ENCODE assay signal across 1 cellular context in the genomic region with DNA sequence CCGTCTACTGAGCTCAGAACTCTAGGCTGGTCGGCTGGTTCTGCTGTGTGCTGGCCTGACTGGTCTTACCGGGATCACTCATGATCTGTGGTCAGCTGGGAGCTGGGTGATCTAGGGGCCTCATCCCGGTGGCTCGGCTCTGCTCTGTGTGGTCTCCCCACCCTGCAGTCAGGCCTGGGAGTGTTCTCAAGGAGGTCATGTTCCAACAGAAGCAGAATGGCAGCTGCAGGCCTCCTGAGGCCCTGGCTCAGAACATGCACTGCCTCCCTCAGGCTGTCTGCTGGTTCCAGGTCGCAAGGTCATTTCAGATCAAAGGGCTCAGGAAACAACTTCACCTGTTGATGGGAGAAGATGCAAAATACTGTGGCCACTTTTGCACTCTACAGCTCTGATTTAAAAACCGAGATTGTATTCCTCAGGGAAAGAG.
A peak's percentile ranks its signal among the peaks of the same experiment; 100 is the strongest.
TF ChIP-seq lines count a peak whose summit lies in the region.

No MANE protein-coding gene starts in this region.

TF ChIP-seq in HepG2, 621 proteins besides CTCF, POLR2A, EP300 and RAD21 (continued from another document and continues in another):
- TF ChIP-seq, protein P1, sequence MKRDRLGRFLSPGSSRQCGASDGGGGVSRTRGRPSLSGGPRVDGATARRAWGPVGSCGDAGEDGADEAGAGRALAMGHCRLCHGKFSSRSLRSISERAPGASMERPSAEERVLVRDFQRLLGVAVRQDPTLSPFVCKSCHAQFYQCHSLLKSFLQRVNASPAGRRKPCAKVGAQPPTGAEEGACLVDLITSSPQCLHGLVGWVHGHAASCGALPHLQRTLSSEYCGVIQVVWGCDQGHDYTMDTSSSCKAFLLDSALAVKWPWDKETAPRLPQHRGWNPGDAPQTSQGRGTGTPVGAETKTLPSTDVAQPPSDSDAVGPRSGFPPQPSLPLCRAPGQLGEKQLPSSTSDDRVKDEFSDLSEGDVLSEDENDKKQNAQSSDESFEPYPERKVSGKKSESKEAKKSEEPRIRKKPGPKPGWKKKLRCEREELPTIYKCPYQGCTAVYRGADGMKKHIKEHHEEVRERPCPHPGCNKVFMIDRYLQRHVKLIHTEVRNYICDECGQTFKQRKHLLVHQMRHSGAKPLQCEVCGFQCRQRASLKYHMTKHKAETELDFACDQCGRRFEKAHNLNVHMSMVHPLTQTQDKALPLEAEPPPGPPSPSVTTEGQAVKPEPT (CRISPR knock-in tag; IDR thresholded peaks at IDR 0.05; ENCODE audit: low read depth), result no peak
- TF ChIP-seq, protein P2, sequence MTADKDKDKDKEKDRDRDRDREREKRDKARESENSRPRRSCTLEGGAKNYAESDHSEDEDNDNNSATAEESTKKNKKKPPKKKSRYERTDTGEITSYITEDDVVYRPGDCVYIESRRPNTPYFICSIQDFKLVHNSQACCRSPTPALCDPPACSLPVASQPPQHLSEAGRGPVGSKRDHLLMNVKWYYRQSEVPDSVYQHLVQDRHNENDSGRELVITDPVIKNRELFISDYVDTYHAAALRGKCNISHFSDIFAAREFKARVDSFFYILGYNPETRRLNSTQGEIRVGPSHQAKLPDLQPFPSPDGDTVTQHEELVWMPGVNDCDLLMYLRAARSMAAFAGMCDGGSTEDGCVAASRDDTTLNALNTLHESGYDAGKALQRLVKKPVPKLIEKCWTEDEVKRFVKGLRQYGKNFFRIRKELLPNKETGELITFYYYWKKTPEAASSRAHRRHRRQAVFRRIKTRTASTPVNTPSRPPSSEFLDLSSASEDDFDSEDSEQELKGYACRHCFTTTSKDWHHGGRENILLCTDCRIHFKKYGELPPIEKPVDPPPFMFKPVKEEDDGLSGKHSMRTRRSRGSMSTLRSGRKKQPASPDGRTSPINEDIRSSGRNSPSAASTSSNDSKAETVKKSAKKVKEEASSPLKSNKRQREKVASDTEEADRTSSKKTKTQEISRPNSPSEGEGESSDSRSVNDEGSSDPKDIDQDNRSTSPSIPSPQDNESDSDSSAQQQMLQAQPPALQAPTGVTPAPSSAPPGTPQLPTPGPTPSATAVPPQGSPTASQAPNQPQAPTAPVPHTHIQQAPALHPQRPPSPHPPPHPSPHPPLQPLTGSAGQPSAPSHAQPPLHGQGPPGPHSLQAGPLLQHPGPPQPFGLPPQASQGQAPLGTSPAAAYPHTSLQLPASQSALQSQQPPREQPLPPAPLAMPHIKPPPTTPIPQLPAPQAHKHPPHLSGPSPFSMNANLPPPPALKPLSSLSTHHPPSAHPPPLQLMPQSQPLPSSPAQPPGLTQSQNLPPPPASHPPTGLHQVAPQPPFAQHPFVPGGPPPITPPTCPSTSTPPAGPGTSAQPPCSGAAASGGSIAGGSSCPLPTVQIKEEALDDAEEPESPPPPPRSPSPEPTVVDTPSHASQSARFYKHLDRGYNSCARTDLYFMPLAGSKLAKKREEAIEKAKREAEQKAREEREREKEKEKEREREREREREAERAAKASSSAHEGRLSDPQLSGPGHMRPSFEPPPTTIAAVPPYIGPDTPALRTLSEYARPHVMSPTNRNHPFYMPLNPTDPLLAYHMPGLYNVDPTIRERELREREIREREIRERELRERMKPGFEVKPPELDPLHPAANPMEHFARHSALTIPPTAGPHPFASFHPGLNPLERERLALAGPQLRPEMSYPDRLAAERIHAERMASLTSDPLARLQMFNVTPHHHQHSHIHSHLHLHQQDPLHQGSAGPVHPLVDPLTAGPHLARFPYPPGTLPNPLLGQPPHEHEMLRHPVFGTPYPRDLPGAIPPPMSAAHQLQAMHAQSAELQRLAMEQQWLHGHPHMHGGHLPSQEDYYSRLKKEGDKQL (CRISPR knock-in tag; IDR thresholded peaks at IDR 0.05; ENCODE audit: low read depth), result peak; percentile 66; the same call in 1 of the 2 replicates
- TF ChIP-seq ZBTB21 (CRISPR knock-in tag; IDR thresholded peaks at IDR 0.05) (no peak), NFE2L1 (CRISPR knock-in tag; IDR thresholded peaks at IDR 0.05; ENCODE audit: borderline replicate concordance) (no peak), KAT8 (CRISPR knock-in tag; IDR thresholded peaks at IDR 0.05) (0 out of 2 replicates have a peak, but pooled peaks have one; percentile 58), HNRNPLL (IDR thresholded peaks at IDR 0.05; ENCODE audit: low read depth, low read length, poor library complexity, severe bottlenecking) (no peak), GPN1 (CRISPR knock-in tag; IDR thresholded peaks at IDR 0.05; ENCODE audit: borderline replicate concordance) (no peak), ZNF251 (CRISPR knock-in tag; IDR thresholded peaks at IDR 0.05) (no peak), FOXM1 (CRISPR knock-in tag; IDR thresholded peaks at IDR 0.05) (no peak), ZKSCAN1 (IDR thresholded peaks at IDR 0.05; ENCODE audit: low read length) (no peak), ZNF224 (CRISPR knock-in tag; IDR thresholded peaks at IDR 0.05) (no peak), CCAR2 (optimal IDR thresholded peaks at IDR 0.05; ENCODE audit: low read depth, low read length) (no peak), ZNF598 (CRISPR knock-in tag; IDR thresholded peaks at IDR 0.05; ENCODE audit: borderline replicate concordance) (no peak), ZNF607 (CRISPR knock-in tag; IDR thresholded peaks at IDR 0.05; ENCODE audit: borderline replicate concordance) (no peak), ZFP41 (CRISPR knock-in tag; IDR thresholded peaks at IDR 0.05; ENCODE audit: borderline replicate concordance) (0 out of 2 replicates have a peak, but pooled peaks have one; percentile 48), HES4 (CRISPR knock-in tag; IDR thresholded peaks at IDR 0.05; ENCODE audit: borderline replicate concordance) (0 out of 2 replicates have a peak, but pooled peaks have one; percentile 50), ZNF160 (CRISPR knock-in tag; IDR thresholded peaks at IDR 0.05) (0 out of 2 replicates have a peak, but pooled peaks have one; percentile 36), TSC22D2 (CRISPR knock-in tag; IDR thresholded peaks at IDR 0.05; ENCODE audit: borderline replicate concordance) (no peak), ZNF772 (CRISPR knock-in tag; IDR thresholded peaks at IDR 0.05) (no peak), SP5 (CRISPR knock-in tag; IDR thresholded peaks at IDR 0.05; ENCODE audit: borderline replicate concordance, low read depth) (no peak; the same call in 1 of the 2 replicates)
- TF ChIP-seq, protein P3, sequence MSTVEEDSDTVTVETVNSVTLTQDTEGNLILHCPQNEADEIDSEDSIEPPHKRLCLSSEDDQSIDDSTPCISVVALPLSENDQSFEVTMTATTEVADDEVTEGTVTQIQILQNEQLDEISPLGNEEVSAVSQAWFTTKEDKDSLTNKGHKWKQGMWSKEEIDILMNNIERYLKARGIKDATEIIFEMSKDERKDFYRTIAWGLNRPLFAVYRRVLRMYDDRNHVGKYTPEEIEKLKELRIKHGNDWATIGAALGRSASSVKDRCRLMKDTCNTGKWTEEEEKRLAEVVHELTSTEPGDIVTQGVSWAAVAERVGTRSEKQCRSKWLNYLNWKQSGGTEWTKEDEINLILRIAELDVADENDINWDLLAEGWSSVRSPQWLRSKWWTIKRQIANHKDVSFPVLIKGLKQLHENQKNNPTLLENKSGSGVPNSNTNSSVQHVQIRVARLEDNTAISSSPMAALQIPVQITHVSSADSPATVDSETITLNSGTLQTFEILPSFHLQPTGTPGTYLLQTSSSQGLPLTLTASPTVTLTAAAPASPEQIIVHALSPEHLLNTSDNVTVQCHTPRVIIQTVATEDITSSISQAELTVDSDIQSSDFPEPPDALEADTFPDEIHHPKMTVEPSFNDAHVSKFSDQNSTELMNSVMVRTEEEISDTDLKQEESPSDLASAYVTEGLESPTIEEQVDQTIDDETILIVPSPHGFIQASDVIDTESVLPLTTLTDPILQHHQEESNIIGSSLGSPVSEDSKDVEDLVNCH (CRISPR knock-in tag; IDR thresholded peaks at IDR 0.05), result no peak
- TF ChIP-seq, protein P4, sequence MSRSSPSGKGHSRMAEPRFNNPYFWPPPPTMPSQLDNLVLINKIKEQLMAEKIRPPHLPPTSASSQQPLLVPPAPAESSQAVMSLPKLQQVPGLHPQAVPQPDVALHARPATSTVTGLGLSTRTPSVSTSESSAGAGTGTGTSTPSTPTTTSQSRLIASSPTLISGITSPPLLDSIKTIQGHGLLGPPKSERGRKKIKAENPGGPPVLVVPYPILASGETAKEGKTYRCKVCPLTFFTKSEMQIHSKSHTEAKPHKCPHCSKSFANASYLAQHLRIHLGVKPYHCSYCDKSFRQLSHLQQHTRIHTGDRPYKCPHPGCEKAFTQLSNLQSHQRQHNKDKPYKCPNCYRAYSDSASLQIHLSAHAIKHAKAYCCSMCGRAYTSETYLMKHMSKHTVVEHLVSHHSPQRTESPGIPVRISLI (CRISPR knock-in tag; IDR thresholded peaks at IDR 0.05; ENCODE audit: borderline replicate concordance), result 0 out of 2 replicates have a peak, but pooled peaks have one; percentile 27
- TF ChIP-seq, protein P5, sequence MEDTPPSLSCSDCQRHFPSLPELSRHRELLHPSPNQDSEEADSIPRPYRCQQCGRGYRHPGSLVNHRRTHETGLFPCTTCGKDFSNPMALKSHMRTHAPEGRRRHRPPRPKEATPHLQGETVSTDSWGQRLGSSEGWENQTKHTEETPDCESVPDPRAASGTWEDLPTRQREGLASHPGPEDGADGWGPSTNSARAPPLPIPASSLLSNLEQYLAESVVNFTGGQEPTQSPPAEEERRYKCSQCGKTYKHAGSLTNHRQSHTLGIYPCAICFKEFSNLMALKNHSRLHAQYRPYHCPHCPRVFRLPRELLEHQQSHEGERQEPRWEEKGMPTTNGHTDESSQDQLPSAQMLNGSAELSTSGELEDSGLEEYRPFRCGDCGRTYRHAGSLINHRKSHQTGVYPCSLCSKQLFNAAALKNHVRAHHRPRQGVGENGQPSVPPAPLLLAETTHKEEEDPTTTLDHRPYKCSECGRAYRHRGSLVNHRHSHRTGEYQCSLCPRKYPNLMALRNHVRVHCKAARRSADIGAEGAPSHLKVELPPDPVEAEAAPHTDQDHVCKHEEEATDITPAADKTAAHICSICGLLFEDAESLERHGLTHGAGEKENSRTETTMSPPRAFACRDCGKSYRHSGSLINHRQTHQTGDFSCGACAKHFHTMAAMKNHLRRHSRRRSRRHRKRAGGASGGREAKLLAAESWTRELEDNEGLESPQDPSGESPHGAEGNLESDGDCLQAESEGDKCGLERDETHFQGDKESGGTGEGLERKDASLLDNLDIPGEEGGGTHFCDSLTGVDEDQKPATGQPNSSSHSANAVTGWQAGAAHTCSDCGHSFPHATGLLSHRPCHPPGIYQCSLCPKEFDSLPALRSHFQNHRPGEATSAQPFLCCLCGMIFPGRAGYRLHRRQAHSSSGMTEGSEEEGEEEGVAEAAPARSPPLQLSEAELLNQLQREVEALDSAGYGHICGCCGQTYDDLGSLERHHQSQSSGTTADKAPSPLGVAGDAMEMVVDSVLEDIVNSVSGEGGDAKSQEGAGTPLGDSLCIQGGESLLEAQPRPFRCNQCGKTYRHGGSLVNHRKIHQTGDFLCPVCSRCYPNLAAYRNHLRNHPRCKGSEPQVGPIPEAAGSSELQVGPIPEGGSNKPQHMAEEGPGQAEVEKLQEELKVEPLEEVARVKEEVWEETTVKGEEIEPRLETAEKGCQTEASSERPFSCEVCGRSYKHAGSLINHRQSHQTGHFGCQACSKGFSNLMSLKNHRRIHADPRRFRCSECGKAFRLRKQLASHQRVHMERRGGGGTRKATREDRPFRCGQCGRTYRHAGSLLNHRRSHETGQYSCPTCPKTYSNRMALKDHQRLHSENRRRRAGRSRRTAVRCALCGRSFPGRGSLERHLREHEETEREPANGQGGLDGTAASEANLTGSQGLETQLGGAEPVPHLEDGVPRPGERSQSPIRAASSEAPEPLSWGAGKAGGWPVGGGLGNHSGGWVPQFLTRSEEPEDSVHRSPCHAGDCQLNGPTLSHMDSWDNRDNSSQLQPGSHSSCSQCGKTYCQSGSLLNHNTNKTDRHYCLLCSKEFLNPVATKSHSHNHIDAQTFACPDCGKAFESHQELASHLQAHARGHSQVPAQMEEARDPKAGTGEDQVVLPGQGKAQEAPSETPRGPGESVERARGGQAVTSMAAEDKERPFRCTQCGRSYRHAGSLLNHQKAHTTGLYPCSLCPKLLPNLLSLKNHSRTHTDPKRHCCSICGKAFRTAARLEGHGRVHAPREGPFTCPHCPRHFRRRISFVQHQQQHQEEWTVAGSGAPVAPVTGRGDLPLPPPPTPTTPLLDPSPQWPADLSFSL (CRISPR knock-in tag; IDR thresholded peaks at IDR 0.05), result no peak
- TF ChIP-seq, protein P6, sequence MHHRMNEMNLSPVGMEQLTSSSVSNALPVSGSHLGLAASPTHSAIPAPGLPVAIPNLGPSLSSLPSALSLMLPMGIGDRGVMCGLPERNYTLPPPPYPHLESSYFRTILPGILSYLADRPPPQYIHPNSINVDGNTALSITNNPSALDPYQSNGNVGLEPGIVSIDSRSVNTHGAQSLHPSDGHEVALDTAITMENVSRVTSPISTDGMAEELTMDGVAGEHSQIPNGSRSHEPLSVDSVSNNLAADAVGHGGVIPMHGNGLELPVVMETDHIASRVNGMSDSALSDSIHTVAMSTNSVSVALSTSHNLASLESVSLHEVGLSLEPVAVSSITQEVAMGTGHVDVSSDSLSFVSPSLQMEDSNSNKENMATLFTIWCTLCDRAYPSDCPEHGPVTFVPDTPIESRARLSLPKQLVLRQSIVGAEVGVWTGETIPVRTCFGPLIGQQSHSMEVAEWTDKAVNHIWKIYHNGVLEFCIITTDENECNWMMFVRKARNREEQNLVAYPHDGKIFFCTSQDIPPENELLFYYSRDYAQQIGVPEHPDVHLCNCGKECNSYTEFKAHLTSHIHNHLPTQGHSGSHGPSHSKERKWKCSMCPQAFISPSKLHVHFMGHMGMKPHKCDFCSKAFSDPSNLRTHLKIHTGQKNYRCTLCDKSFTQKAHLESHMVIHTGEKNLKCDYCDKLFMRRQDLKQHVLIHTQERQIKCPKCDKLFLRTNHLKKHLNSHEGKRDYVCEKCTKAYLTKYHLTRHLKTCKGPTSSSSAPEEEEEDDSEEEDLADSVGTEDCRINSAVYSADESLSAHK (CRISPR knock-in tag; IDR thresholded peaks at IDR 0.05; ENCODE audit: borderline replicate concordance), result no peak
- TF ChIP-seq, protein P7, sequence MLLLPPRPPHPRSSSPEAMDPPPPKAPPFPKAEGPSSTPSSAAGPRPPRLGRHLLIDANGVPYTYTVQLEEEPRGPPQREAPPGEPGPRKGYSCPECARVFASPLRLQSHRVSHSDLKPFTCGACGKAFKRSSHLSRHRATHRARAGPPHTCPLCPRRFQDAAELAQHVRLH (CRISPR knock-in tag; IDR thresholded peaks at IDR 0.05; ENCODE audit: borderline replicate concordance, low read depth), result peak; percentile 43; the same call in 1 of the 2 replicates
- TF ChIP-seq, protein P8, sequence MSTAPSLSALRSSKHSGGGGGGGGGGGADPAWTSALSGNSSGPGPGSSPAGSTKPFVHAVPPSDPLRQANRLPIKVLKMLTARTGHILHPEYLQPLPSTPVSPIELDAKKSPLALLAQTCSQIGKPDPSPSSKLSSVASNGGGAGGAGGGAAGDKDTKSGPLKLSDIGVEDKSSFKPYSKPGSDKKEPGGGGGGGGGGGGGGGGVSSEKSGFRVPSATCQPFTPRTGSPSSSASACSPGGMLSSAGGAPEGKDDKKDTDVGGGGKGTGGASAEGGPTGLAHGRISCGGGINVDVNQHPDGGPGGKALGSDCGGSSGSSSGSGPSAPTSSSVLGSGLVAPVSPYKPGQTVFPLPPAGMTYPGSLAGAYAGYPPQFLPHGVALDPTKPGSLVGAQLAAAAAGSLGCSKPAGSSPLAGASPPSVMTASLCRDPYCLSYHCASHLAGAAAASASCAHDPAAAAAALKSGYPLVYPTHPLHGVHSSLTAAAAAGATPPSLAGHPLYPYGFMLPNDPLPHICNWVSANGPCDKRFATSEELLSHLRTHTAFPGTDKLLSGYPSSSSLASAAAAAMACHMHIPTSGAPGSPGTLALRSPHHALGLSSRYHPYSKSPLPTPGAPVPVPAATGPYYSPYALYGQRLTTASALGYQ (CRISPR knock-in tag; IDR thresholded peaks at IDR 0.05), result peak; percentile 54; the same call in 1 of the 2 replicates
- TF ChIP-seq, protein P9, sequence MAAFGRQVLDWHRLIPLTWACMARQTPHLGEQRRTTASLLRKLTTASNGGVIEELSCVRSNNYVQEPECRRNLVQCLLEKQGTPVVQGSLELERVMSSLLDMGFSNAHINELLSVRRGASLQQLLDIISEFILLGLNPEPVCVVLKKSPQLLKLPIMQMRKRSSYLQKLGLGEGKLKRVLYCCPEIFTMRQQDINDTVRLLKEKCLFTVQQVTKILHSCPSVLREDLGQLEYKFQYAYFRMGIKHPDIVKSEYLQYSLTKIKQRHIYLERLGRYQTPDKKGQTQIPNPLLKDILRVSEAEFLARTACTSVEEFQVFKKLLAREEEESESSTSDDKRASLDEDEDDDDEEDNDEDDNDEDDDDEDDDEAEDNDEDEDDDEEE (CRISPR knock-in tag; IDR thresholded peaks at IDR 0.05), result no peak
